8 cellular contexts compared by ENCODE assay signal in the genomic region with DNA sequence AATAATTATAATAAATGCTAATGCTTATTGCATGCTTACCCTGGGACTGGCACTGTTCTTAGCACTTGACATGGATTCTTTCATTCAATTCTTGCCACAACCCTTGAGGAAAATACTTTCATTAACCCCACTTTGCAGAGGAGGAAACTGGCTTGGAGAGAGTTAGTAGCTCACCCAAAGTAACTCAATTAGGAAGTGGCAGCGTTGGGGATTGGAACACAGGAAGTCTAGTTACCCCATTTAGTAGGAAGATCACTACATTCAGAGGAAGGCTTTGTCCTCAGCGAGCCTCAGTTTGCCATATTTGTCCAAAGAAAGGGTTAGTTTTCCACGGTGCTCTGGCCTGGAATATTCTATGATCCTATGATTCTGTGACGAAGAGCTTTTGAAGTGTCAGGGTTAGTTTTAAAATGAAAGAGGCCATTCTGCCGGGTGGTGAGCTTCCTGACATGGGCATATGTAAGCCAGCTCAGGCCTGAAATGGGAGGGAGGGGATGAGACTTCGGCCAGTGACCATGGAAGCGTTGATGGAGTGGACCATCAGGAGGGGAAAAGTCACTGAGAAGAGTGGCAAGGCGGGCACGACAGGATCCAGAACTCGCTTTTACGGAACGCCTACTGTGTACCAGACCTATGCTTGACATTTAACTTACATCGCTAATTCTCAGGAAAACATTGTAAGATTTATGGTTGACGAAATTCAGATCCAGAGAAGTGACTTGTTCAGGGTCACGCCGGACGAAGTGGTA. TPM values are rescaled to one million over a fixed set of nuclear protein-coding genes. Genes with fewer than 3 reads are reported as not detected.
DNase-seq lines count a peak whose midpoint lies in the region; ATAC-seq and TF ChIP-seq lines count a peak whose summit lies in the region.

No MANE protein-coding gene starts in this region.

- 44 to 62% (median 46%) methylated on average over 17 of the region's 17 CpGs for WGBS in adrenal gland, 4 donors
- WGBS in mesodermal cell (ENCODE audit: insufficient coverage in 2 of 2), 2 experiments, result 69 to 73% methylated on average over 13 to 16 of the region's 17 CpGs

- in situ Hi-C loops in HAP-1 (cut with MboI; ENCODE audit: low sequenced_read_pairs), result loop anchor here (25.0 kb wide), 1 partner anchor 1826 kb away; the partner anchor contains the start of gene MATN1

- H3K36me3 ChIP-seq in HAP-1 (replicated peaks) (no peaks in the 10 kb centered on the region; the same call in 1 of the 2 replicates), adrenal gland (replicated peaks in 1 of 2) (no peaks in the 10 kb centered on the region), mesodermal cell (ENCODE audit: control insufficient read depth, insufficient read depth, low read length) (no peaks in the 10 kb centered on the region), MG63 (no peaks in the 10 kb centered on the region)

- TF ChIP-seq POLR2A in adrenal gland (IDR thresholded peaks at IDR 0.05), result no peak

- H3K27me3 ChIP-seq in HAP-1 (ENCODE audit: low read depth) (no peaks in the 10 kb centered on the region), adrenal gland (no peaks in the 10 kb centered on the region), MG63 (no peaks in the 10 kb centered on the region)

- DNase-seq in HAP-1 (ENCODE audit: low spot score in 2 of 2) (no peak), adrenal gland (peak in 1 of 7 donors; percentile 55), RPMI8226 (no peak), MG63 (no peak)

- peak overlapping the region; percentile 44 for H3K27ac ChIP-seq in 22Rv1
- peak overlapping the region in 4 of 5 donors; percentile 29 to 77 (median 55) for H3K27ac ChIP-seq in adrenal gland
- H3K27ac ChIP-seq in mesodermal cell (ENCODE audit: low read depth, low read length, severe bottlenecking), result no peak overlapping the region

- H3K9me3 ChIP-seq in HAP-1 (no peaks in the 10 kb centered on the region), adrenal gland (replicated peaks in 1 of 3) (no peaks in the 10 kb centered on the region), mesodermal cell (ENCODE audit: control insufficient read depth, low read length) (no peaks in the 10 kb centered on the region), MG63 (no peaks in the 10 kb centered on the region)

- H3K4me3 ChIP-seq in HAP-1 (peak overlapping the region; percentile 95), adrenal gland (peak overlapping the region in 1 of 4 donors; percentile 75), mesodermal cell (ENCODE audit: extremely low read depth, insufficient read depth, low read length, poor library complexity, severe bottlenecking) (peak overlapping the region; percentile 59), MG63 (no peak overlapping the region; the same call in 1 of the 2 replicates)

- H3K4me1 ChIP-seq in HAP-1 (peaks cover 24% of the 10 kb centered on the region), adrenal gland (replicated peaks in 1 of 2) (peaks cover 11 to 28% of the 10 kb centered on the region in 2 donors), mesodermal cell (ENCODE audit: control insufficient read depth, insufficient read depth, low read length, poor library complexity, severe bottlenecking) (peaks cover 17% of the 10 kb centered on the region)

- TF ChIP-seq CTCF in 22Rv1 (IDR thresholded peaks at IDR 0.05) (no peak), adrenal gland (IDR thresholded peaks at IDR 0.05) (no peak)

- intact Hi-C loops in adrenal gland (cut with DNase I), result loop anchor here (10.0 kb wide), 2 partner anchors 239 to 299 kb away; partner anchors contain the start of genes SRSF4 (in 1 of the 2) and TMEM200B (in 1 of the 2)

- ATAC-seq in HG03432 (IDR thresholded peaks at IDR 0.05; ENCODE audit: unreplicated experiment), result no peak
- ATAC-seq in HG02885 (IDR thresholded peaks at IDR 0.05; ENCODE audit: poor library complexity, unreplicated experiment), result no peak

RNA-seq across cellular contexts. Expression of gene EPB41, which starts 28.2 kb away (rescaled TPM):
- total RNA-seq in adrenal gland, result 10 to 100 TPM; 25.5 to 47.8 (median 31.8) TPM
- polyA plus RNA-seq in adrenal gland, result 10 to 100 TPM in 2 of 3 donors, 1 to 10 TPM in 1; 6.6 to 23.8 (median 10.2) TPM
- 41.4 TPM for polyA plus RNA-seq in mesodermal cell (2013, experiment 1 of 2)
- 40.1 TPM for polyA plus RNA-seq in mesodermal cell (2013, experiment 2 of 2)
- 4.5 and 4.6 TPM in 2 replicates for total RNA-seq in MG63 (2014; rRNA removed; shearing (Covaris generic); ENCODE audit: low replicate concordance)
